8 cellular contexts compared by ENCODE assay signal in genomic region chr13:110615322-110616102, GRCh38. TPM values are rescaled to one million over a fixed set of nuclear protein-coding genes. Genes with fewer than 3 reads are reported as not detected.
A peak's percentile ranks its signal among the peaks of the same experiment; 100 is the strongest.
DNase-seq lines count a peak whose midpoint lies in the region; ATAC-seq, FAIRE-seq and TF ChIP-seq lines count a peak whose summit lies in the region.

Gene NAXD, plus strand, starts transcription at chr13:110615545. Its CDS starts 57 bp downstream, at chr13:110615602.

- no peaks in the 10 kb centered on the region for H3K9me3 ChIP-seq in upper lobe of right lung

- ATAC-seq in HG02763 (IDR thresholded peaks at IDR 0.05; ENCODE audit: unreplicated experiment) = peak; percentile 73
- peak; percentile 97 for ATAC-seq in left cardiac atrium
- peak; percentile 96 for ATAC-seq in upper lobe of right lung

- TF ChIP-seq POLR2A in GM12891 (IDR thresholded peaks at IDR 0.05; ENCODE audit: low read depth, low read length) = peak; percentile 20; the same call in 1 of the 2 replicates

- peaks cover 8% of the 10 kb centered on the region for H3K36me3 Mint-ChIP-seq in T-helper 1 cell treated with Interleukin-12 subunit alpha and Interleukin-12 subunit beta and Interleukin-4 antibody, amounts not matched to agents 30 μg/mL and 1 μg/mL, for 36 hours (ENCODE audit: low read depth)

- peaks cover 22% of the 10 kb centered on the region for H3K4me1 ChIP-seq in upper lobe of right lung

- intact Hi-C loops in left cardiac atrium (cut with DNase I) (loop anchor here in 1 of 2 donors (10.0 kb wide), 1 partner anchor 89 kb away; the partner anchor contains the start of gene CARS2), posterior vena cava (cut with DNase I) (no loop called here), upper lobe of right lung (cut with DNase I) (no loop called here)

- TF ChIP-seq CTCF in upper lobe of right lung (IDR thresholded peaks at IDR 0.05) = no peak

- FAIRE-seq in GM12891 (lab: Jason Lieb, UNC) = peak; percentile 97

- H3K27ac Mint-ChIP-seq in T-helper 1 cell treated with Interleukin-12 subunit alpha and Interleukin-12 subunit beta and Interleukin-4 antibody, amounts not matched to agents 30 μg/mL and 1 μg/mL, for 36 hours = peak within 1 kb of the TSS; percentile 96

- H3K27me3 Mint-ChIP-seq in T-helper 1 cell treated with Interleukin-12 subunit alpha and Interleukin-12 subunit beta and Interleukin-4 antibody, amounts not matched to agents 30 μg/mL and 1 μg/mL, for 36 hours (ENCODE audit: low read depth) = no peaks in the 10 kb centered on the region

- H3K36me3 ChIP-seq in upper lobe of right lung = no peaks in the 10 kb centered on the region

- H3K4me1 Mint-ChIP-seq in T-helper 1 cell treated with Interleukin-12 subunit alpha and Interleukin-12 subunit beta and Interleukin-4 antibody, amounts not matched to agents 30 μg/mL and 1 μg/mL, for 36 hours (ENCODE audit: low read depth) = peaks cover 24% of the 10 kb centered on the region

- DNase-seq in GM12891 (ENCODE audit: insufficient read length, low spot score) (peak; percentile 98), NCI-H1417 treated with DMSO at 0.1 percent for 48 hours (lab: John Stamatoyannopoulos, UW) (peak; percentile 72), amniotic stem cell (lab: John Stamatoyannopoulos, UW) (peak; percentile 89), left cardiac atrium (peak; percentile 96), posterior vena cava (ENCODE audit: low spot score) (peak; percentile 98), upper lobe of right lung (peak; percentile 97)

- H3K27ac ChIP-seq in upper lobe of right lung = peak within 1 kb of the TSS; percentile 91

- peak within 1 kb of the TSS; percentile 94 for H3K4me3 Mint-ChIP-seq in T-helper 1 cell treated with Interleukin-12 subunit alpha and Interleukin-12 subunit beta and Interleukin-4 antibody, amounts not matched to agents 30 μg/mL and 1 μg/mL, for 36 hours

- peak within 1 kb of the TSS; percentile 94 for H3K4me3 ChIP-seq in upper lobe of right lung

- peaks cover 7% of the 10 kb centered on the region for H3K9me3 Mint-ChIP-seq in T-helper 1 cell treated with Interleukin-12 subunit alpha and Interleukin-12 subunit beta and Interleukin-4 antibody, amounts not matched to agents 30 μg/mL and 1 μg/mL, for 36 hours

- H3K27me3 ChIP-seq in upper lobe of right lung = no peaks in the 10 kb centered on the region

TF ChIP-seq in GM12891, 5 proteins besides CTCF, POLR2A, EP300 and RAD21:
- TF ChIP-seq POLR2AphosphoS5 (IDR thresholded peaks at IDR 0.05; ENCODE audit: low read depth, low read length) = peak; percentile 43; the same call in 1 of the 2 replicates
- TF ChIP-seq TAF1 (IDR thresholded peaks at IDR 0.05; ENCODE audit: low read depth, low read length) = no peak

RNA-seq across cellular contexts. Expression of gene NAXD, which starts in this region (rescaled TPM):
- 28.0 TPM for polyA plus RNA-seq in GM12891 (2012; ENCODE audit: low read depth, missing spikeins)
- total RNA-seq in left cardiac atrium (10 to 100 TPM; 23.7 to 27.0 TPM), posterior vena cava (10 to 100 TPM; 19.5 to 21.7 TPM), upper lobe of right lung (32.2 TPM)

Comparison
In these comparisons a context has a peak if more than half of its experiments do, and no peak if none do; other contexts are left out.
1. Peak in every context shown above with its lines: DNase-seq, ATAC-seq, H3K4me3 ChIP-seq and H3K27ac ChIP-seq.